6 cellular contexts compared by ENCODE assay signal in the genomic region with DNA sequence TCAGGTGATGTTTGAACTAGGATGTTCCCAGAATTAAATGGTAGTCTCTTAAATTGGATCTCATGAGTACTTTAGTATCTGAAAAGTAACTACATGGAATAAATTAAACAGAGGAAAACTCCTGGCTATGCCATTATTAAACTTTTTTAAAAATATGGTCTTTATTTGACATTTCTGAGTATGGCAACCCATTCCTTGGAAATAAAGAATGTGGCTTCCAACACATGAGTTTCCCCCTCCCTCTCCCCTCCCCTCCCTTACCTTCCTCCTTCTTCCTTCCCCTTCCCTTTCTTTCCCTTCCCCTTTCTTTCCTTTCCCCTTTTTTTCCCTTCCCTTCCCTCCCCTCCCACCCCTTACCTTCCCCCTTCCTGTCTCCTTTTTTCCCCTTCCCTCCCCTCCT.
"Had no signal": no experiment of that assay in that cellular context is flagged by ENCODE, and none has a peak within 500 bp of the region (broad histone marks: within the 10 kb centered on the region; RNA-seq: fewer than 3 reads in every experiment).

No MANE protein-coding gene starts in this region.

- FAIRE-seq: HTR-8/SVneo had no signal

- H3K9ac ChIP-seq: KMS-11 had no signal

- H3K4me2 ChIP-seq: KMS-11 had no signal

- H3K27ac ChIP-seq: HL-60, KMS-11 had no signal

- DNase-seq: IMR-90, KBM-7, KG1 had no signal
